ENCODE assay signal across 12 cellular contexts in genomic region chr5:180080670-180081280, GRCh38. TPM values are rescaled to one million over a fixed set of nuclear protein-coding genes. Genes with fewer than 3 reads are reported as not detected.
A peak's percentile ranks its signal among the peaks of the same experiment; 100 is the strongest.
DNase-seq lines count a peak whose midpoint lies in the region; ATAC-seq, FAIRE-seq and TF ChIP-seq lines count a peak whose summit lies in the region.
"Had no signal": no experiment of that assay in that cellular context is flagged by ENCODE, and none has a peak within 500 bp of the region (broad histone marks: within the 10 kb centered on the region; RNA-seq: fewer than 3 reads in every experiment).

No MANE protein-coding gene starts in this region.

- H3K9me3 ChIP-seq in T-helper 17 cell (ENCODE audit: control insufficient read depth, low read length, poor library complexity, severe bottlenecking), result no peaks in the 10 kb centered on the region
- no peaks in the 10 kb centered on the region for H3K9me3 ChIP-seq in effector memory CD4-positive, alpha-beta T cell (ENCODE audit: control insufficient read depth, low read length)
- H3K9me3 ChIP-seq in kidney (ENCODE audit: control insufficient read depth in 1 of 2, low read length in 2 of 2), result no peaks in the 10 kb centered on the region
- H3K9me3 ChIP-seq: colonic mucosa, pancreas had no signal

- peak; percentile 18 for ATAC-seq in T-helper 17 cell
- ATAC-seq in activated CD8-positive, alpha-beta memory T cell treated with anti-CD3 and anti-CD28 coated beads, Interleukin-2, amount 10 ng/mL, durations not matched to agents 7 days and 5 days, result no peak
- ATAC-seq: pancreas had no signal

- H3K4me1 Mint-ChIP-seq in T-helper 17 cell, result peaks cover 3% of the 10 kb centered on the region
- peaks cover 9% of the 10 kb centered on the region for H3K4me1 Mint-ChIP-seq in activated CD8-positive, alpha-beta memory T cell treated with anti-CD3 and anti-CD28 coated beads, Interleukin-2, amount 10 ng/mL, durations not matched to agents 7 days and 5 days

- peaks cover 15% of the 10 kb centered on the region for H3K27me3 ChIP-seq in effector memory CD4-positive, alpha-beta T cell (replicated peaks; ENCODE audit: control insufficient read depth, insufficient read depth, low read length, poor library complexity, severe bottlenecking)
- H3K27me3 ChIP-seq: colonic mucosa, pancreas had no signal

- H3K9me3 Mint-ChIP-seq in activated CD8-positive, alpha-beta memory T cell treated with anti-CD3 and anti-CD28 coated beads, Interleukin-2, amount 10 ng/mL, durations not matched to agents 7 days and 5 days (ENCODE audit: low read depth), result no peaks in the 10 kb centered on the region

- no peak for FAIRE-seq in kidney (lab: Jason Lieb, UNC)
- FAIRE-seq: pancreas had no signal

- TF ChIP-seq CTCF in kidney (IDR thresholded peaks at IDR 0.05; ENCODE audit: borderline replicate concordance, extremely low read depth, insufficient read depth), result no peak

- CTCF ChIA-PET in activated CD8-positive, alpha-beta memory T cell treated with anti-CD3 and anti-CD28 coated beads, Interleukin-2, amount 10 ng/mL, durations not matched to agents 7 days and 5 days (lab: Charles Lee), result interaction anchor here (1.1 to 2.1 kb wide), 3 partner anchors 11 to 52 kb away, joined by 3 to 8 read pairs (median 3); no protein-coding TSS in a partner anchor

- DNase-seq in T-helper 17 cell, result peak in 1 of 3 donors; percentile 23
- DNase-seq in activated CD8-positive, alpha-beta memory T cell treated with anti-CD3 and anti-CD28 coated beads, Interleukin-2, amount 10 ng/mL, durations not matched to agents 7 days and 5 days, result no peak
- DNase-seq in effector memory CD4-positive, alpha-beta T cell, result peak in 2 of 3 donors; percentile 10 to 12
- peak; percentile 21 for DNase-seq in stimulated activated CD8-positive, alpha-beta memory T cell treated with anti-CD3 and anti-CD28 coated beads, Interleukin-15, amount 100 ng/mL, for 1 hour (ENCODE audit: low read depth)
- no peak for DNase-seq in inferior parietal cortex (ENCODE audit: extremely low spot score)
- no peak for DNase-seq in superior temporal gyrus (ENCODE audit: extremely low spot score)
- no peak for DNase-seq in germinal center (ENCODE audit: low spot score)
- DNase-seq in kidney, result no peak
- DNase-seq: colonic mucosa, NCI-H187, NCI-H82, pancreas had no signal

- H3K9ac ChIP-seq in kidney (ENCODE audit: low read length in 2 of 2), result no peak overlapping the region

- no peak overlapping the region for H3K4me3 ChIP-seq in effector memory CD4-positive, alpha-beta T cell (ENCODE audit: insufficient read depth, low read depth, low read length, poor library complexity, severe bottlenecking)
- H3K4me3 ChIP-seq in kidney (ENCODE audit: low read length in 2 of 2), result no peak overlapping the region
- H3K4me3 ChIP-seq: colonic mucosa, pancreas had no signal

- H3K36me3 ChIP-seq in effector memory CD4-positive, alpha-beta T cell (ENCODE audit: control insufficient read depth, insufficient read depth, low read length), result no peaks in the 10 kb centered on the region
- no peaks in the 10 kb centered on the region for H3K36me3 ChIP-seq in kidney (ENCODE audit: control insufficient read depth in 1 of 2, insufficient read depth in 2 of 2, low read length in 2 of 2)
- H3K36me3 ChIP-seq: colonic mucosa, pancreas had no signal

- no peak overlapping the region for H3K27ac Mint-ChIP-seq in T-helper 17 cell
- H3K27ac Mint-ChIP-seq in activated CD8-positive, alpha-beta memory T cell treated with anti-CD3 and anti-CD28 coated beads, Interleukin-2, amount 10 ng/mL, durations not matched to agents 7 days and 5 days, result no peak overlapping the region

- intact Hi-C loops in kidney (cut with DNase I), result no loop called here

- no peak overlapping the region for H3K27ac ChIP-seq in effector memory CD4-positive, alpha-beta T cell (ENCODE audit: insufficient read depth, low read length, poor library complexity, severe bottlenecking)
- no peak overlapping the region for H3K27ac ChIP-seq in kidney (ENCODE audit: low read depth in 2 of 2, low read length in 2 of 2)
- H3K27ac ChIP-seq: colonic mucosa, pancreas had no signal

- H3K4me1 ChIP-seq in effector memory CD4-positive, alpha-beta T cell (ENCODE audit: control insufficient read depth, insufficient read depth, low read length, poor library complexity, severe bottlenecking), result no peaks in the 10 kb centered on the region
- peaks cover 0 to 2% of the 10 kb centered on the region in 2 donors for H3K4me1 ChIP-seq in kidney (ENCODE audit: control insufficient read depth in 1 of 2, insufficient read depth in 1 of 2, low read depth in 1 of 2, low read length in 2 of 2)
- H3K4me1 ChIP-seq: colonic mucosa had no signal

- H3K27me3 Mint-ChIP-seq in T-helper 17 cell, result peaks cover 52% of the 10 kb centered on the region
- peaks cover 41% of the 10 kb centered on the region for H3K27me3 Mint-ChIP-seq in activated CD8-positive, alpha-beta memory T cell treated with anti-CD3 and anti-CD28 coated beads, Interleukin-2, amount 10 ng/mL, durations not matched to agents 7 days and 5 days

- no peaks in the 10 kb centered on the region for H3K36me3 Mint-ChIP-seq in T-helper 17 cell (ENCODE audit: low read depth)
- H3K36me3 Mint-ChIP-seq in activated CD8-positive, alpha-beta memory T cell treated with anti-CD3 and anti-CD28 coated beads, Interleukin-2, amount 10 ng/mL, durations not matched to agents 7 days and 5 days, result peaks cover 1% of the 10 kb centered on the region

- no peak overlapping the region for H3K4me3 Mint-ChIP-seq in T-helper 17 cell
- peak overlapping the region; percentile 29 for H3K4me3 Mint-ChIP-seq in activated CD8-positive, alpha-beta memory T cell treated with anti-CD3 and anti-CD28 coated beads, Interleukin-2, amount 10 ng/mL, durations not matched to agents 7 days and 5 days

RNA-seq across cellular contexts. Expression of gene RNF130, which starts 9.2 kb away (rescaled TPM):
- 10 to 100 TPM; 10.8 to 15.3 TPM for total RNA-seq in T-helper 17 cell
- total RNA-seq in activated CD8-positive, alpha-beta memory T cell treated with anti-CD3 and anti-CD28 coated beads, Interleukin-2, amount 10 ng/mL, durations not matched to agents 7 days and 5 days, result 1 to 10 TPM; 4.9 to 5.4 TPM
- 73.9 TPM for total RNA-seq in kidney
- polyA plus RNA-seq in kidney (ENCODE audit: insufficient read depth, low read depth, low replicate concordance), result 88.1 TPM

Comparison
In these comparisons a context has a peak if more than half of its experiments do, and no peak if none do; other contexts are left out.
1. DNase-seq: peak in effector memory CD4-positive, alpha-beta T cell (2 of 3) and stimulated activated CD8-positive, alpha-beta memory T cell treated with anti-CD3 and anti-CD28 coated beads, Interleukin-15, amount 100 ng/mL, for 1 hour (single experiment); none in activated CD8-positive, alpha-beta memory T cell treated with anti-CD3 and anti-CD28 coated beads, Interleukin-2, amount 10 ng/mL, durations not matched to agents 7 days and 5 days (single experiment), inferior parietal cortex (single experiment), superior temporal gyrus (single experiment), germinal center (single experiment) and kidney (single experiment).